9 cellular contexts compared by ENCODE assay signal in genomic region chr20:1803216-1804128, GRCh38.
DNase-seq lines count a peak whose midpoint lies in the region; ATAC-seq, FAIRE-seq and TF ChIP-seq lines count a peak whose summit lies in the region.
"Had no signal": no experiment of that assay in that cellular context is flagged by ENCODE, and none has a peak within 500 bp of the region (broad histone marks: within the 10 kb centered on the region; RNA-seq: fewer than 3 reads in every experiment).

No MANE protein-coding gene starts in this region.

- peak; percentile 54 for DNase-seq in activated CD4-positive, alpha-beta T cell treated with anti-CD3 and anti-CD28 coated beads for 36 hours
- DNase-seq in activated CD4-positive, alpha-beta T cell treated with anti-CD3 and anti-CD28 coated beads for 4 hours: no peak
- DNase-seq in MV-4-11 (lab: John Stamatoyannopoulos, UW) (peak; percentile 84), cardiac septum (ENCODE audit: low spot score) (peak; percentile 90), pancreas (peak in 2 of 6 donors; percentile 19 to 63)

- no peaks in the 10 kb centered on the region for H3K36me3 Mint-ChIP-seq in activated CD4-positive, alpha-beta T cell treated with anti-CD3 and anti-CD28 coated beads for 36 hours (ENCODE audit: low read depth)
- H3K36me3 Mint-ChIP-seq in activated naive CD8-positive, alpha-beta T cell: no peaks in the 10 kb centered on the region

- CTCF ChIA-PET in activated CD4-positive, alpha-beta T cell treated with anti-CD3 and anti-CD28 coated beads for 36 hours (lab: Charles Lee): interaction anchor here (1.4 kb wide), 1 partner anchor 40 kb away, joined by 3 read pairs; no protein-coding TSS in a partner anchor

- peaks cover 0 to 3% (median 0%) of the 10 kb centered on the region in 3 donors for H3K4me1 ChIP-seq in pancreas

- no peak overlapping the region for H3K4me3 Mint-ChIP-seq in activated CD4-positive, alpha-beta T cell treated with anti-CD3 and anti-CD28 coated beads for 36 hours
- H3K4me3 Mint-ChIP-seq in activated naive CD8-positive, alpha-beta T cell: peak overlapping the region; percentile 85

- FAIRE-seq in pancreas (lab: Jason Lieb, UNC): no peak
- FAIRE-seq: G401.6 had no signal

- peak; percentile 23 for ATAC-seq in activated CD4-positive, alpha-beta T cell treated with anti-CD3 and anti-CD28 coated beads for 36 hours
- peak; percentile 58 to 72 (median 66) for ATAC-seq in pancreas
- ATAC-seq in GM21367 (IDR thresholded peaks at IDR 0.05; ENCODE audit: unreplicated experiment): no peak
- no peak for ATAC-seq in HG02870 (IDR thresholded peaks at IDR 0.05; ENCODE audit: unreplicated experiment)

- H3K27ac ChIP-seq in pancreas: peak overlapping the region in 3 of 4 donors; percentile 46 to 68 (median 66)

- H3K27ac Mint-ChIP-seq in activated CD4-positive, alpha-beta T cell treated with anti-CD3 and anti-CD28 coated beads for 36 hours: no peak overlapping the region
- no peak overlapping the region for H3K27ac Mint-ChIP-seq in activated naive CD8-positive, alpha-beta T cell

- H3K4me3 ChIP-seq in pancreas: peak overlapping the region; percentile 28 to 56 (median 30)

- intact Hi-C loops in activated CD4-positive, alpha-beta T cell treated with anti-CD3 and anti-CD28 coated beads for 36 hours (cut with DNase I, micrococcal nuclease): loop anchor here in 1 of 2 experiments (2.0 kb wide), 3 partner anchors 91 to 369 kb away; partner anchors contain the start of gene SIRPA
- intact Hi-C loops in cardiac septum (cut with DNase I): loop anchor here (2.0 to 5.0 kb wide), 3 partner anchors 29 to 114 kb away; partner anchors contain the start of gene SIRPA
- intact Hi-C loops in pancreas (cut with DNase I): no loop called here

- no peak for TF ChIP-seq CTCF in pancreas (IDR thresholded peaks at IDR 0.05)

- no peaks in the 10 kb centered on the region for H3K9me3 ChIP-seq in pancreas

- H3K27me3 Mint-ChIP-seq in activated CD4-positive, alpha-beta T cell treated with anti-CD3 and anti-CD28 coated beads for 36 hours: peaks cover 42% of the 10 kb centered on the region
- peaks cover 40% of the 10 kb centered on the region for H3K27me3 Mint-ChIP-seq in activated naive CD8-positive, alpha-beta T cell

- H3K4me1 Mint-ChIP-seq in activated CD4-positive, alpha-beta T cell treated with anti-CD3 and anti-CD28 coated beads for 36 hours: peaks cover 7% of the 10 kb centered on the region
- peaks cover 14% of the 10 kb centered on the region for H3K4me1 Mint-ChIP-seq in activated naive CD8-positive, alpha-beta T cell (ENCODE audit: low read depth)

- POLR2A ChIA-PET in activated CD4-positive, alpha-beta T cell treated with anti-CD3 and anti-CD28 coated beads for 36 hours (lab: Charles Lee): no interaction called here

- 2% methylated on average over 96 of the region's 96 CpGs for WGBS in pancreas, 2 donors

- no peaks in the 10 kb centered on the region for H3K36me3 ChIP-seq in pancreas

- no peaks in the 10 kb centered on the region for H3K9me3 Mint-ChIP-seq in activated CD4-positive, alpha-beta T cell treated with anti-CD3 and anti-CD28 coated beads for 36 hours (ENCODE audit: low read depth)
- no peaks in the 10 kb centered on the region for H3K9me3 Mint-ChIP-seq in activated naive CD8-positive, alpha-beta T cell (ENCODE audit: low read depth)

- H3K27me3 ChIP-seq in pancreas: no peaks in the 10 kb centered on the region

Comparison
In these comparisons a context has a peak if more than half of its experiments do, and no peak if none do; other contexts are left out.
1. DNase-seq: peak in activated CD4-positive, alpha-beta T cell treated with anti-CD3 and anti-CD28 coated beads for 36 hours (single experiment), MV-4-11 (single experiment) and cardiac septum (single experiment); none in activated CD4-positive, alpha-beta T cell treated with anti-CD3 and anti-CD28 coated beads for 4 hours (0 of 2).
2. ATAC-seq: peak in activated CD4-positive, alpha-beta T cell treated with anti-CD3 and anti-CD28 coated beads for 36 hours (single experiment) and pancreas (4 of 4); none in GM21367 (single experiment) and HG02870 (single experiment).